In the genomic region with DNA sequence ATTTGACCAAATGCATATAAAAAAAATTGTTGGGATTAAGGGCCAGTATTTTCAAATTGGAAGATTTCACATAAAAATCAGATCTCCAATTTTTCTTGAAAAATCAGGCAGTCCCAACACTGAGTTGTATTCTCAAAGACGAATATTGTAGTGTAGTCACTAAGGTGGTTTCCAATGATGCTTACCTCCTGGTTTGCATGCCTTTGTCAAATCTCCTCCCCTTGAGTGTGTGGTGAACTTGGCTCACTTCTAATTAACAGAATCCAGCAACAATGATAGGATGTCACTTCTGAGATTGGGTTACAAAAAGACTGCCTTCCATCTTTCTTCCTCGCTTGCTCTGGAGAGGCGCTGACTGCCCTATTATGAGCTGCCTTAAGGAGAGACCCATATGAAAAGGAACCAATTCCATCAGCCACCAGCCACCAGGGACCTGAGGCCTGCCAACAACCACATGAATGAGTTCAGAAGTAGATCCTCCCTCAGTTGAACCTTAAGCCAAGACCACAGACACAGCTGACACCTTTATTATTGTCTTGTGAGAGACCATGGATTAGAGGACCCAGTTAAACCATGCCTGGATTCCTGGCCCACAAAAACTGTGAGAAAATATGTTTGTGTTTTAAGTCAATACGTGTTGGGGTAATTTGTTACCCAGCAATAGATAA, we compare ENCODE assay signal across 1 cellular context.
TF ChIP-seq lines count a peak whose summit lies in the region.

No MANE protein-coding gene starts in this region.

TF ChIP-seq in HCT116, 20 proteins besides CTCF, POLR2A, EP300 and RAD21:
- TF ChIP-seq YY1 (IDR thresholded peaks at IDR 0.05; ENCODE audit: extremely low read depth, insufficient replicate concordance, low read depth, low read length): no peak
- TF ChIP-seq POLR2AphosphoS5 (IDR thresholded peaks at IDR 0.05; ENCODE audit: low read depth, low read length): no peak
- no peak for TF ChIP-seq ZFX (IDR thresholded peaks at IDR 0.05)
- TF ChIP-seq EZH2phosphoT487 (IDR thresholded peaks at IDR 0.05; ENCODE audit: borderline replicate concordance): no peak
- TF ChIP-seq ZNF274 (IDR thresholded peaks at IDR 0.05; ENCODE audit: low read depth, low read length): no peak
- no peak for TF ChIP-seq ELF1 (IDR thresholded peaks at IDR 0.05; ENCODE audit: borderline replicate concordance, low read depth)
- TF ChIP-seq SIN3A (IDR thresholded peaks at IDR 0.05; ENCODE audit: low read depth): no peak
- TF ChIP-seq CBX3 (IDR thresholded peaks at IDR 0.05; ENCODE audit: low read depth): no peak
- TF ChIP-seq SRF (IDR thresholded peaks at IDR 0.05; ENCODE audit: low read depth): no peak
- no peak for TF ChIP-seq REST (IDR thresholded peaks at IDR 0.05; ENCODE audit: low read depth)
- TF ChIP-seq, protein P1, sequence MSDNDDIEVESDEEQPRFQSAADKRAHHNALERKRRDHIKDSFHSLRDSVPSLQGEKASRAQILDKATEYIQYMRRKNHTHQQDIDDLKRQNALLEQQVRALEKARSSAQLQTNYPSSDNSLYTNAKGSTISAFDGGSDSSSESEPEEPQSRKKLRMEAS (IDR thresholded peaks at IDR 0.05): no peak
- no peak for TF ChIP-seq FOSL1 (IDR thresholded peaks at IDR 0.05; ENCODE audit: low read depth)
- TF ChIP-seq EGR1 (IDR thresholded peaks at IDR 0.05; ENCODE audit: low read depth): no peak
- TF ChIP-seq ZBTB33 (IDR thresholded peaks at IDR 0.05; ENCODE audit: extremely low read depth, insufficient replicate concordance, low read length): no peak
- no peak for TF ChIP-seq JUND (IDR thresholded peaks at IDR 0.05)
- TF ChIP-seq EZH2 (IDR thresholded peaks at IDR 0.05): no peak
